ENCODE assay signal across 25 cellular contexts in the genomic region with DNA sequence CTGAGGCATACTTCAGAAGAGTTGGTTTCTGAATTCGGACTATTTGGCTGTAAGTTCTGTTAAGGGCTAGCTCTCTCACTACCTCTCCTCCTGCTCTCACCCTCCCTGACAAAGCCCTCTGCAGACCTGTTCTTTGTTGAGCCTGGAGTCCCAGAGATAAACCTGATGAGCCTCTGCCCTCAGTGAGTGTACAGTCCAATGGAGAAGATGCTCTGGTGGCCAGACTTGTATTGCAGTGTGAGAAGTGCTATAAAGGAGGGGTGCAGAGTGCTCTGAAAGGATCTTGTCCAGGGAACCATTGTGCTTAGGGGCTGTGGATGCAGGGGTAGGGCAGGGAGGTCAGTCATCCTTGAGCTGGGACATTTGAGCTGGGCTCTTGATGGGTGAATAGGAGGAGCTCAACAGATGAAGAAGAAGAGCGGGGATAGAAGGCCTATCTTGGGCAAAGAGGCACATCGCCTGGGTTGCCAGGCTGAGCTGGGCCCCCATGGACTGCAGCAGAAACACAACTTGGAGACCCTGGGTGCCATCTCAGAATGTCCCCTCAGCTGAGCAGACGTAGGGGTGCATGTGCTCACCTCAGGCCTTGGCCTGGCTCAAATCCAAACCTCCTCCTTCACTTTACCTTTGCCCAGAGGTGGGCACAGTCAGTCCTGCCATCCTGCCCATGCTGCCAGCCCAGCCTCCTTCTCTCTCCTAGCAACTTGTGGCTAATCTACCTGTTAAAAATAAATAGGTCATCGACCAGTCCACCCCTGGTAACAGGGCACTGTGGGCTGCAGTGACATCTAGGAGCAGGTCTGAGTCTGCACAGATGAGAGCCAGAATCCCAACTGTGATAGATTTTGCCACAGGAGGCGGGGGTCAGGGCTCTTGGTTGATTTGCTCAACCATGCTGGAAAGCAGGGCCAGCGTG. TPM values are rescaled to one million over a fixed set of nuclear protein-coding genes. Genes with fewer than 3 reads are reported as not detected.
DNase-seq lines count a peak whose midpoint lies in the region; ATAC-seq, FAIRE-seq and TF ChIP-seq lines count a peak whose summit lies in the region.
"Had no signal": no experiment of that assay in that cellular context is flagged by ENCODE, and none has a peak within 500 bp of the region (broad histone marks: within the 10 kb centered on the region; RNA-seq: fewer than 3 reads in every experiment).

No MANE protein-coding gene starts in this region.

- no peak overlapping the region for H3K4me3 ChIP-seq in SK-N-SH (ENCODE audit: low read depth in 2 of 2, low read length in 1 of 2)
- no peak overlapping the region for H3K4me3 ChIP-seq in bronchial epithelial cell (ENCODE audit: low read depth, low read length)
- H3K4me3 ChIP-seq in right lobe of liver = no peak overlapping the region
- no peak overlapping the region for H3K4me3 ChIP-seq in spleen
- H3K4me3 ChIP-seq: tibial artery had no signal

- peaks cover 3% of the 10 kb centered on the region for H3F3A ChIP-seq in SK-N-SH (replicated peaks; ENCODE audit: insufficient read depth)

- H3K27me3 ChIP-seq in SK-N-SH (ENCODE audit: insufficient read depth) (no peaks in the 10 kb centered on the region), bronchial epithelial cell (ENCODE audit: control insufficient read depth, insufficient read depth, low read length) (peaks cover 2% of the 10 kb centered on the region), right lobe of liver (no peaks in the 10 kb centered on the region), spleen (replicated peaks in 1 of 7) (peaks cover 0 to 19% (median 8%) of the 10 kb centered on the region in 7 donors)
- H3K27me3 ChIP-seq: tibial artery had no signal

- H3K79me2 ChIP-seq in SK-N-SH (ENCODE audit: insufficient read depth) = no peaks in the 10 kb centered on the region

- no peak overlapping the region for H3K27ac ChIP-seq in SK-N-SH (ENCODE audit: low read depth in 2 of 2, low read length in 1 of 2)
- peak overlapping the region in 1 of 3 donors; percentile 59 for H3K27ac ChIP-seq in right lobe of liver
- no peak overlapping the region for H3K27ac ChIP-seq in spleen
- H3K27ac ChIP-seq: 22Rv1 had no signal

- FAIRE-seq in bronchial epithelial cell (lab: Jason Lieb, UNC) = peak; percentile 13
- FAIRE-seq: GM19239 had no signal

- no peak overlapping the region for H2AFZ ChIP-seq in SK-N-SH (ENCODE audit: low read depth)

- no peaks in the 10 kb centered on the region for H3K9me2 ChIP-seq in SK-N-SH

- no peaks in the 10 kb centered on the region for H4K20me1 ChIP-seq in SK-N-SH (ENCODE audit: insufficient read depth)

- H3K4me2 ChIP-seq in SK-N-SH = no peak overlapping the region

- H3K4me1 ChIP-seq in SK-N-SH (ENCODE audit: control insufficient read depth in 1 of 2, insufficient read depth in 2 of 2, low read depth in 1 of 2, low read length in 1 of 2) (peaks cover 0 to 5% of the 10 kb centered on the region in 2 experiments; a peak in 2 of 4 replicates), right lobe of liver (peaks cover 0 to 10% (median 0%) of the 10 kb centered on the region in 4 donors), spleen (peaks cover 0 to 31% (median 26%) of the 10 kb centered on the region in 6 donors)

- TF ChIP-seq EP300 in SK-N-SH (IDR thresholded peaks at IDR 0.05; ENCODE audit: borderline replicate concordance in 1 of 2, low read depth in 1 of 2, low read length in 1 of 2) = no peak

- no peak for TF ChIP-seq RAD21 in SK-N-SH (IDR thresholded peaks at IDR 0.05; ENCODE audit: low read length)

- POLR2A ChIA-PET in SK-N-SH (lab: Yijun Ruan, JAX) = no interaction called here

- intact Hi-C loops in right lobe of liver (cut with DNase I) (no loop called here), spleen (cut with DNase I; ENCODE audit: low total_unique reads) (no loop called here)

- CTCF ChIA-PET in SK-N-SH (lab: Yijun Ruan, JAX) = interaction anchor here (1.2 to 2.2 kb wide), 5 partner anchors 11 to 93 kb away, joined by 3 to 11 read pairs (median 4); no protein-coding TSS in a partner anchor

- H3K36me3 ChIP-seq in SK-N-SH (replicated peaks in 1 of 2; ENCODE audit: control insufficient read depth in 1 of 2, insufficient read depth in 2 of 2, low read length in 1 of 2) = no peaks in the 10 kb centered on the region
- H3K36me3 ChIP-seq in bronchial epithelial cell (ENCODE audit: control insufficient read depth, insufficient read depth, low read length) = no peaks in the 10 kb centered on the region
- no peaks in the 10 kb centered on the region for H3K36me3 ChIP-seq in right lobe of liver
- peaks cover 0 to 13% (median 0%) of the 10 kb centered on the region in 6 donors for H3K36me3 ChIP-seq in spleen

- H3K9me3 ChIP-seq in SK-N-SH (no peaks in the 10 kb centered on the region), right lobe of liver (no peaks in the 10 kb centered on the region), spleen (no peaks in the 10 kb centered on the region)
- H3K9me3 ChIP-seq: tibial artery had no signal

- no peak overlapping the region for H3K9ac ChIP-seq in SK-N-SH

- TF ChIP-seq POLR2A in right lobe of liver (IDR thresholded peaks at IDR 0.05) (no peak), spleen (IDR thresholded peaks at IDR 0.05) (no peak)

- 97% methylated on average over 3 of the region's 7 CpGs for WGBS in SK-N-SH (ENCODE audit: low lambda C conversion rate)
- 50% methylated on average over 3 of the region's 7 CpGs for WGBS in right lobe of liver (ENCODE audit: insufficient coverage, low coverage, low lambda C conversion rate, missing lambda C conversion rate)
- WGBS in spleen, 5 donors = 85 to 96% (median 87%) methylated on average over 7 of the region's 7 CpGs

- ATAC-seq in SK-N-SH treated with all-trans-retinoic acid at 6 μM for 48 hours = 0 out of 3 replicates have a peak, but pooled peaks have one; percentile 9
- ATAC-seq in right lobe of liver = peak; percentile 76 to 89 (median 80)
- ATAC-seq: activated CD4-positive, alpha-beta T cell treated with anti-CD3 and anti-CD28 coated beads for 36 hours had no signal

- TF ChIP-seq CTCF in SK-N-SH (IDR thresholded peaks at IDR 0.05) (no peak), bronchial epithelial cell (IDR thresholded peaks at IDR 0.05; ENCODE audit: insufficient read depth, low read length, severe bottlenecking) (no peak), right lobe of liver (IDR thresholded peaks at IDR 0.05) (no peak), spleen (IDR thresholded peaks at IDR 0.05 in 8 of 11, conservative IDR thresholded peaks at IDR 0.05 in 3 of 11) (no peak)

- DNase-seq in SK-N-SH (no peak), bronchial epithelial cell (ENCODE audit: low read depth) (no peak), right lobe of liver (peak; percentile 39 to 88 (median 71)), spleen (peak; percentile 58), NCI-H187 (lab: John Stamatoyannopoulos, UW) (no peak), SKM-1 (lab: John Stamatoyannopoulos, UW; ENCODE audit: unreplicated experiment) (no peak), NCI-H69 (lab: John Stamatoyannopoulos, UW) (no peak)
- DNase-seq: activated CD4-positive, alpha-beta T cell treated with anti-CD3 and anti-CD28 coated beads for 36 hours; activated naive CD4-positive, alpha-beta T cell treated with anti-CD3 and anti-CD28 coated beads, Interleukin-2, amount 10 ng/mL, durations not matched to agents 7 days and 5 days; cerebellar nuclear complex; effector memory CD4-positive, alpha-beta T cell; foreskin melanocyte; islet precursor cell; NCI-H1092; NCI-H2081; SIG-M5; stimulated activated CD4-positive, alpha-beta T cell treated with anti-CD3 and anti-CD28 coated beads, Interleukin-2, amount 100 ng/mL, for 24 hours; stimulated activated naive CD4-positive, alpha-beta T cell; tibial artery had no signal

TF ChIP-seq in SK-N-SH, 30 proteins besides CTCF, POLR2A, EP300 and RAD21:
- no peak for TF ChIP-seq POLR2AphosphoS5 (IDR thresholded peaks at IDR 0.05; ENCODE audit: low read depth, low read length)
- no peak for TF ChIP-seq SMC3 (IDR thresholded peaks at IDR 0.05; ENCODE audit: low read depth, low read length)
TF ChIP-seq in SK-N-SH: peak in this region for 0.

RNA-seq across cellular contexts. Expression of a gene that starts 3.3 kb away (rescaled TPM):
- polyA plus RNA-seq in SK-N-SH (2012; rRNA removed) (1.5 TPM in 2 replicates), spleen (1 to 10 TPM in 1 of 3 donors, under 1 TPM in 2; 0.78 to 2.6 (median 0.88) TPM)
- polyA plus RNA-seq in SK-N-SH (2012; cell fraction: cytosol; rRNA removed) = 0.91 and 1.3 TPM in 2 replicates
- 4.4 and 5.9 TPM in 2 replicates for polyA plus RNA-seq in SK-N-SH (2012; cell fraction: nucleus; rRNA removed)
- total RNA-seq in bronchial epithelial cell (0.77 and 1.3 TPM in 2 replicates), right lobe of liver (1 to 10 TPM in 2 of 6 experiments, under 1 TPM in 4; 0.61 to 4.4 (median 0.77) TPM), spleen (10 to 100 TPM in 1 of 7 donors, 1 to 10 TPM in 6; 4.0 to 12.2 (median 8.0) TPM)

RNA-seq across cellular contexts. Expression of a gene that starts 40.7 kb away (rescaled TPM):
- polyA plus RNA-seq in SK-N-SH (2012; rRNA removed) = 0.05 and 0.11 TPM in 2 replicates
- polyA plus RNA-seq in SK-N-SH (2012; cell fraction: cytosol; rRNA removed) = 0.09 and 0.24 TPM in 2 replicates
- 0.02 and 0.06 TPM in 2 replicates for polyA plus RNA-seq in SK-N-SH (2012; cell fraction: nucleus; rRNA removed)
- total RNA-seq in bronchial epithelial cell = 19.0 and 43.8 TPM in 2 replicates
- total RNA-seq in right lobe of liver = 1 to 10 TPM in 1 of 6 experiments, under 1 TPM in 2, not detected in 3; 0.35 to 1.1 (median 0.51) TPM
- total RNA-seq in spleen = 1 to 10 TPM in 5 of 7 donors, under 1 TPM in 2; 0.56 to 3.8 (median 2.4) TPM
- 1 to 10 TPM in 1 of 3 donors, under 1 TPM in 2; 0.29 to 1.6 (median 0.59) TPM for polyA plus RNA-seq in spleen
- total RNA-seq: activated CD4-positive, alpha-beta T cell treated with anti-CD3 and anti-CD28 coated beads for 36 hours; lung microvascular endothelial cell; myocyte; T-helper 1 cell treated with Interleukin-12 subunit alpha and Interleukin-12 subunit beta and Interleukin-4 antibody, amounts not matched to agents 30 ng/mL and 1 ng/mL, for 36 hours had no signal

RNA-seq across cellular contexts. Expression of a gene that starts 41.6 kb away (rescaled TPM):
- polyA plus RNA-seq in SK-N-SH (2012; rRNA removed) = 2,077 and 2,311 TPM in 2 replicates
- polyA plus RNA-seq in SK-N-SH (2012; cell fraction: cytosol; rRNA removed) = 2,462 and 2,641 TPM in 2 replicates
- polyA plus RNA-seq in SK-N-SH (2012; cell fraction: nucleus; rRNA removed) = 576 and 604 TPM in 2 replicates
- total RNA-seq in bronchial epithelial cell = 2,605 and 2,954 TPM in 2 replicates
- 100 to 1,000 TPM; 322 to 555 (median 472) TPM for total RNA-seq in right lobe of liver
- total RNA-seq in spleen = 1,000 to 10,000 TPM in 6 of 7 donors, 100 to 1,000 TPM in 1; 911 to 1,835 (median 1,346) TPM
- polyA plus RNA-seq in spleen = 1,000 to 10,000 TPM; 3,289 to 6,164 (median 6,022) TPM

Comparison
In these comparisons a context has a peak if more than half of its experiments do, and no peak if none do; other contexts are left out.
1. DNase-seq: peak in right lobe of liver (3 of 3) and spleen (single experiment); none in SK-N-SH (single experiment), bronchial epithelial cell (single experiment), NCI-H187 (0 of 2), SKM-1 (single experiment) and NCI-H69 (single experiment).